8 cellular contexts compared by ENCODE assay signal in the genomic region with DNA sequence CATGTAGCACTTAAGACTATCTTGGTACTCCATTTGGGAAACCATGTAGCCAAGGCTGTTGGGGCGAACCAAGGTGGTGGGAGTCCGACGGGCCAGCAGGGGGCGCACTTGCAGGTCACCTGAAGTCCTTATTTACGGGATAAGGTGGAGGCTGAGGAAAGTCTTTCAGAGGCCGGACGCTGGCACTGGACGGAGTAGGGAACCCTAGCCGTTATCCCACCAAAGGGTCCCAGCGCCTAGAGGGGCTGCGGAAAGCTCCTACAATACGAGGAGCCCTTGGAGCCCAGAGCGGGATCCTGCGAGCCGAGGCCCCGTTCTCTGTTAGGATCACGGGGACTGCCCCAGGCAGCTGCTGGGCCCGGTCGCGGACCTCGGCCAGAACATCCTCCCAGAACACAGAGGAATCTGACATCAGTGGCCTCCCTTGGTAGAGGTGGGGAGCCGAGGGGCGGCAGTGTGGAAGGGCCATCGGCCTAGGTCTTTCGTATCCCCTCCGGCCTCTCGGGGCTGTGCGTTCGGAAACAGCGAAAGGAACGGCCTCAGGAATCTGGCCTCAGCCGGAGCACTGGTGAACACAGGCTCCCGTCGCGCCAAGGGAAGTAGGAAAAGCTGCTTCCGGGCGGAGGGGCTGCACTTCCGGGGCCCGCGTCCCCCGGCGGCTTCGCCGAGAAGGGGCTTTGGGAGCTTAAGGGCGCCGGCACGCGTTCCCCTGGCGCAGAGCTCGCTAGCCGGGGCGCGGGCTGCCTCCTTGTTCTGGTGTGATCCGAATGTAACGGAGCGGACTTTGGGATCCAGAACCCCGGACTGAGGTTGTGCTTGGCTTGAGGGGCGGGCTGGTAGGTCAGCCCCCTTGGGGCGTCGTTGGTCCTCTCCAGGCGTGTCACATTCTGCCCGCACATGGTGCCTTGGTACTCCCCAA. TPM values are rescaled to one million over a fixed set of nuclear protein-coding genes. Genes with fewer than 3 reads are reported as not detected.
DNase-seq lines count a peak whose midpoint lies in the region; ATAC-seq lines count a peak whose summit lies in the region.

No MANE protein-coding gene starts in this region.

- no peak overlapping the region for H2AFZ ChIP-seq in mesenchymal stem cell (ENCODE audit: low read depth, low read length)

- no peak overlapping the region for H3K27ac ChIP-seq in mesenchymal stem cell (ENCODE audit: low read length, poor library complexity, severe bottlenecking)

- H3K9ac ChIP-seq in mesenchymal stem cell (ENCODE audit: low read length): peak overlapping the region; percentile 90

- no peak overlapping the region for H3K23ac ChIP-seq in mesenchymal stem cell (ENCODE audit: low read length in 2 of 2)

- peak overlapping the region in 1 of 2 experiments; percentile 83 for H3K4me3 ChIP-seq in mesenchymal stem cell (ENCODE audit: insufficient read depth in 1 of 2, low read depth in 1 of 2, low read length in 2 of 2)

- no peak overlapping the region for H4K8ac ChIP-seq in mesenchymal stem cell (ENCODE audit: low read length)

- no peak for ATAC-seq in HG02840 (IDR thresholded peaks at IDR 0.05; ENCODE audit: low FRiP score, unreplicated experiment)

- no peak overlapping the region for H4K91ac ChIP-seq in mesenchymal stem cell (ENCODE audit: low read length)

- H2BK5ac ChIP-seq in mesenchymal stem cell (ENCODE audit: low read depth, low read length, poor library complexity, severe bottlenecking): no peak overlapping the region

- H3K4me2 ChIP-seq in mesenchymal stem cell (ENCODE audit: low read length, poor library complexity, severe bottlenecking): no peak overlapping the region

- no peak overlapping the region for H2BK12ac ChIP-seq in mesenchymal stem cell (ENCODE audit: low read length in 2 of 2)

- no peak overlapping the region for H2AK5ac ChIP-seq in mesenchymal stem cell (ENCODE audit: low read length, severe bottlenecking)

- no peak overlapping the region for H3K4ac ChIP-seq in mesenchymal stem cell (ENCODE audit: low read depth in 1 of 2, low read length in 2 of 2)

- peaks cover 0 to 26% of the 10 kb centered on the region in 2 experiments for H3K27me3 ChIP-seq in mesenchymal stem cell (ENCODE audit: control insufficient read depth in 1 of 2, insufficient read depth in 1 of 2, low read length in 2 of 2)

- no peak overlapping the region for H2BK120ac ChIP-seq in mesenchymal stem cell (ENCODE audit: low read depth, low read length)

- H3K36me3 ChIP-seq in mesenchymal stem cell (ENCODE audit: control insufficient read depth in 1 of 2, insufficient read depth in 2 of 2, low read depth in 1 of 2, low read length in 2 of 2): no peaks in the 10 kb centered on the region

- H3K9me3 ChIP-seq in mesenchymal stem cell (ENCODE audit: control insufficient read depth, low read length): no peaks in the 10 kb centered on the region

- H3K4me1 ChIP-seq in mesenchymal stem cell (ENCODE audit: control insufficient read depth, insufficient read depth, low read depth, low read length): no peaks in the 10 kb centered on the region

- 89% methylated on average over 57 of the region's 62 CpGs for WGBS in mesenchymal stem cell

- H2BK15ac ChIP-seq in mesenchymal stem cell (ENCODE audit: low read depth, poor library complexity, severe bottlenecking): no peak overlapping the region

- no peaks in the 10 kb centered on the region for H3K79me1 ChIP-seq in mesenchymal stem cell (replicated peaks; ENCODE audit: low read length, poor library complexity, severe bottlenecking)

- H3K18ac ChIP-seq in mesenchymal stem cell (ENCODE audit: low read depth in 1 of 2, low read length in 2 of 2): no peak overlapping the region

- DNase-seq in NCI-H82 (lab: John Stamatoyannopoulos, UW) (peak; percentile 47), NCI-H82 treated with DMSO at 0.1 percent for 48 hours (lab: John Stamatoyannopoulos, UW; ENCODE audit: unreplicated experiment) (no peak), NCI-H2171 treated with DMSO at 0.1 percent for 48 hours (lab: John Stamatoyannopoulos, UW) (peak; percentile 67), dermis blood vessel endothelial cell (peak; percentile 89), mesenchymal stem cell (no peak)
- DNase-seq in activated CD4-positive, alpha-beta T cell treated with anti-CD3 and anti-CD28 coated beads, Interleukin-2, amount 50 U/mL, for 1 hour: peak; percentile 79
- peak; percentile 58 for DNase-seq in stimulated activated CD8-positive, alpha-beta memory T cell treated with anti-CD3 and anti-CD28 coated beads, Interleukin-12 subunit alpha, Interleukin-12 subunit beta, amount 100 ng/mL, for 4 hours (ENCODE audit: low read depth)

- H3K14ac ChIP-seq in mesenchymal stem cell (ENCODE audit: low read length in 2 of 2): no peak overlapping the region

RNA-seq across cellular contexts. Expression of a gene that starts 29.9 kb away (rescaled TPM):
- total RNA-seq in dermis blood vessel endothelial cell: not detected in 2 replicates
- polyA plus RNA-seq in mesenchymal stem cell (2013, experiment 1 of 2): not detected
- not detected for polyA plus RNA-seq in mesenchymal stem cell (2013, experiment 2 of 2)

RNA-seq across cellular contexts. Expression of a gene that starts 35.1 kb away (rescaled TPM):
- total RNA-seq in dermis blood vessel endothelial cell: under 0.01 TPM in 1 of 2 replicates, not detected in the other
- polyA plus RNA-seq in mesenchymal stem cell (2013, experiment 1 of 2): not detected
- polyA plus RNA-seq in mesenchymal stem cell (2013, experiment 2 of 2): not detected

Comparison
In these comparisons a context has a peak if more than half of its experiments do, and no peak if none do; other contexts are left out.
1. DNase-seq: peak in NCI-H82 (single experiment), NCI-H2171 treated with DMSO at 0.1 percent for 48 hours (single experiment), activated CD4-positive, alpha-beta T cell treated with anti-CD3 and anti-CD28 coated beads, Interleukin-2, amount 50 U/mL, for 1 hour (single experiment), dermis blood vessel endothelial cell (single experiment) and stimulated activated CD8-positive, alpha-beta memory T cell treated with anti-CD3 and anti-CD28 coated beads, Interleukin-12 subunit alpha, Interleukin-12 subunit beta, amount 100 ng/mL, for 4 hours (single experiment); none in NCI-H82 treated with DMSO at 0.1 percent for 48 hours (single experiment) and mesenchymal stem cell (single experiment).